17 cellular contexts compared by ENCODE assay signal in genomic region chr1:99814373-99814900, GRCh38.
"Had no signal": no experiment of that assay in that cellular context is flagged by ENCODE, and none has a peak within 500 bp of the region (broad histone marks: within the 10 kb centered on the region; RNA-seq: fewer than 3 reads in every experiment).

No MANE protein-coding gene starts in this region.

- H3K27me3 ChIP-seq: ascending aorta, hepatocyte, suprapubic skin had no signal

- ATAC-seq: left lobe of liver; natural killer cell treated with Interleukin-12 subunit alpha and Interleukin-12 subunit beta and Interleukin-15 and Interleukin-18, amount 100 ng/mL, for 72 hours had no signal

- H3K4me1 Mint-ChIP-seq: activated naive CD4-positive, alpha-beta T cell treated with anti-CD3 and anti-CD28 coated beads, Interleukin-2, amount 50 U/mL, for 24 hours; mesothelial cell of epicardium had no signal

- H3K27ac Mint-ChIP-seq: activated naive CD4-positive, alpha-beta T cell treated with anti-CD3 and anti-CD28 coated beads, Interleukin-2, amount 50 U/mL, for 24 hours; mesothelial cell of epicardium; stimulated activated naive CD8-positive, alpha-beta T cell treated with anti-CD3 and anti-CD28 coated beads, Interleukin-15, Interleukin-2, amounts not matched to agents 100 ng/mL and 50 ng/mL, for 24 hours; type B pancreatic cell had no signal

- H3K79me2 ChIP-seq: hepatocyte had no signal

- H3K4me3 ChIP-seq: ascending aorta, hepatocyte, lung, suprapubic skin had no signal

- H3K27ac ChIP-seq: ascending aorta, hepatocyte, suprapubic skin had no signal

- H3K4me1 ChIP-seq: ascending aorta, suprapubic skin had no signal

- DNase-seq: activated CD4-positive, alpha-beta T cell treated with anti-CD3 and anti-CD28 coated beads, Interleukin-2, amount 50 U/mL, for 4 hours; activated CD4-positive, CD25-positive, alpha-beta regulatory T cell treated with anti-CD3 and anti-CD28 coated beads, Interleukin-2, amount 50 U/mL, for 72 hours; activated gamma-delta T cell; cerebellar nuclear complex; cortex of kidney; islet precursor cell; occipital lobe had no signal

- H3K9me3 Mint-ChIP-seq: activated naive CD4-positive, alpha-beta T cell treated with anti-CD3 and anti-CD28 coated beads, Interleukin-2, amount 50 U/mL, for 24 hours; mesothelial cell of epicardium; natural killer cell treated with Interleukin-12 subunit alpha and Interleukin-12 subunit beta and Interleukin-15 and Interleukin-18, amount 100 ng/mL, for 72 hours; stimulated activated naive CD8-positive, alpha-beta T cell treated with anti-CD3 and anti-CD28 coated beads, Interleukin-15, Interleukin-2, amounts not matched to agents 100 ng/mL and 50 ng/mL, for 24 hours; type B pancreatic cell had no signal

- H3K36me3 ChIP-seq: ascending aorta, suprapubic skin had no signal

- H3K4me2 ChIP-seq: hepatocyte had no signal

- H2AFZ ChIP-seq: hepatocyte had no signal

- H3K36me3 Mint-ChIP-seq: activated naive CD4-positive, alpha-beta T cell treated with anti-CD3 and anti-CD28 coated beads, Interleukin-2, amount 50 U/mL, for 24 hours; mesothelial cell of epicardium; natural killer cell treated with Interleukin-12 subunit alpha and Interleukin-12 subunit beta and Interleukin-15 and Interleukin-18, amount 100 ng/mL, for 72 hours; type B pancreatic cell had no signal

- H3K4me3 Mint-ChIP-seq: activated naive CD4-positive, alpha-beta T cell treated with anti-CD3 and anti-CD28 coated beads, Interleukin-2, amount 50 U/mL, for 24 hours; mesothelial cell of epicardium; natural killer cell treated with Interleukin-12 subunit alpha and Interleukin-12 subunit beta and Interleukin-15 and Interleukin-18, amount 100 ng/mL, for 72 hours; stimulated activated naive CD8-positive, alpha-beta T cell treated with anti-CD3 and anti-CD28 coated beads, Interleukin-15, Interleukin-2, amounts not matched to agents 100 ng/mL and 50 ng/mL, for 24 hours; type B pancreatic cell had no signal

- H3K27me3 Mint-ChIP-seq: type B pancreatic cell had no signal

- H3K9me3 ChIP-seq: ascending aorta, suprapubic skin had no signal
